In genomic region chr7:100854146-100854895, GRCh38 we compare ENCODE assay signal across 2 cellular contexts.
TF ChIP-seq lines count a peak whose summit lies in the region.

No MANE protein-coding gene starts in this region.

TF ChIP-seq in SK-N-SH, 30 proteins besides CTCF, POLR2A, EP300 and RAD21:
- TF ChIP-seq TCF12 (IDR thresholded peaks at IDR 0.05) (no peak), EZH2phosphoT487 (IDR thresholded peaks at IDR 0.05; ENCODE audit: borderline replicate concordance, low read depth) (no peak), RFX5 (IDR thresholded peaks at IDR 0.05; ENCODE audit: low read length) (no peak), YY1 (IDR thresholded peaks at IDR 0.05; ENCODE audit: low read depth) (no peak), GABPA (IDR thresholded peaks at IDR 0.05; ENCODE audit: low read depth) (no peak), MEF2A (IDR thresholded peaks at IDR 0.05; ENCODE audit: borderline replicate concordance, low read depth) (no peak), FOSL2 (IDR thresholded peaks at IDR 0.05; ENCODE audit: borderline replicate concordance, low read depth) (no peak), GATA2 (CRISPR knock-in tag; IDR thresholded peaks at IDR 0.05) (no peak), SMC3 (IDR thresholded peaks at IDR 0.05; ENCODE audit: low read depth, low read length) (no peak), CHD2 (IDR thresholded peaks at IDR 0.05; ENCODE audit: low read length, partially characterized antibody) (no peak), POLR2AphosphoS5 (IDR thresholded peaks at IDR 0.05; ENCODE audit: low read depth, low read length) (no peak), USF2 (IDR thresholded peaks at IDR 0.05; ENCODE audit: borderline replicate concordance, low read depth, low read length) (no peak), SIN3A (IDR thresholded peaks at IDR 0.05; ENCODE audit: borderline replicate concordance, low read depth, low read length) (no peak), FOXJ3 (CRISPR knock-in tag; IDR thresholded peaks at IDR 0.05) (no peak)
- TF ChIP-seq, protein P1, sequence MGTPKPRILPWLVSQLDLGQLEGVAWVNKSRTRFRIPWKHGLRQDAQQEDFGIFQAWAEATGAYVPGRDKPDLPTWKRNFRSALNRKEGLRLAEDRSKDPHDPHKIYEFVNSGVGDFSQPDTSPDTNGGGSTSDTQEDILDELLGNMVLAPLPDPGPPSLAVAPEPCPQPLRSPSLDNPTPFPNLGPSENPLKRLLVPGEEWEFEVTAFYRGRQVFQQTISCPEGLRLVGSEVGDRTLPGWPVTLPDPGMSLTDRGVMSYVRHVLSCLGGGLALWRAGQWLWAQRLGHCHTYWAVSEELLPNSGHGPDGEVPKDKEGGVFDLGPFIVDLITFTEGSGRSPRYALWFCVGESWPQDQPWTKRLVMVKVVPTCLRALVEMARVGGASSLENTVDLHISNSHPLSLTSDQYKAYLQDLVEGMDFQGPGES (IDR thresholded peaks at IDR 0.05; ENCODE audit: low read depth, low read length): no peak
- TF ChIP-seq, protein P2, sequence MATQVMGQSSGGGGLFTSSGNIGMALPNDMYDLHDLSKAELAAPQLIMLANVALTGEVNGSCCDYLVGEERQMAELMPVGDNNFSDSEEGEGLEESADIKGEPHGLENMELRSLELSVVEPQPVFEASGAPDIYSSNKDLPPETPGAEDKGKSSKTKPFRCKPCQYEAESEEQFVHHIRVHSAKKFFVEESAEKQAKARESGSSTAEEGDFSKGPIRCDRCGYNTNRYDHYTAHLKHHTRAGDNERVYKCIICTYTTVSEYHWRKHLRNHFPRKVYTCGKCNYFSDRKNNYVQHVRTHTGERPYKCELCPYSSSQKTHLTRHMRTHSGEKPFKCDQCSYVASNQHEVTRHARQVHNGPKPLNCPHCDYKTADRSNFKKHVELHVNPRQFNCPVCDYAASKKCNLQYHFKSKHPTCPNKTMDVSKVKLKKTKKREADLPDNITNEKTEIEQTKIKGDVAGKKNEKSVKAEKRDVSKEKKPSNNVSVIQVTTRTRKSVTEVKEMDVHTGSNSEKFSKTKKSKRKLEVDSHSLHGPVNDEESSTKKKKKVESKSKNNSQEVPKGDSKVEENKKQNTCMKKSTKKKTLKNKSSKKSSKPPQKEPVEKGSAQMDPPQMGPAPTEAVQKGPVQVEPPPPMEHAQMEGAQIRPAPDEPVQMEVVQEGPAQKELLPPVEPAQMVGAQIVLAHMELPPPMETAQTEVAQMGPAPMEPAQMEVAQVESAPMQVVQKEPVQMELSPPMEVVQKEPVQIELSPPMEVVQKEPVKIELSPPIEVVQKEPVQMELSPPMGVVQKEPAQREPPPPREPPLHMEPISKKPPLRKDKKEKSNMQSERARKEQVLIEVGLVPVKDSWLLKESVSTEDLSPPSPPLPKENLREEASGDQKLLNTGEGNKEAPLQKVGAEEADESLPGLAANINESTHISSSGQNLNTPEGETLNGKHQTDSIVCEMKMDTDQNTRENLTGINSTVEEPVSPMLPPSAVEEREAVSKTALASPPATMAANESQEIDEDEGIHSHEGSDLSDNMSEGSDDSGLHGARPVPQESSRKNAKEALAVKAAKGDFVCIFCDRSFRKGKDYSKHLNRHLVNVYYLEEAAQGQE (IDR thresholded peaks at IDR 0.05; ENCODE audit: low read depth, low read length): no peak
- TF ChIP-seq, protein P3, sequence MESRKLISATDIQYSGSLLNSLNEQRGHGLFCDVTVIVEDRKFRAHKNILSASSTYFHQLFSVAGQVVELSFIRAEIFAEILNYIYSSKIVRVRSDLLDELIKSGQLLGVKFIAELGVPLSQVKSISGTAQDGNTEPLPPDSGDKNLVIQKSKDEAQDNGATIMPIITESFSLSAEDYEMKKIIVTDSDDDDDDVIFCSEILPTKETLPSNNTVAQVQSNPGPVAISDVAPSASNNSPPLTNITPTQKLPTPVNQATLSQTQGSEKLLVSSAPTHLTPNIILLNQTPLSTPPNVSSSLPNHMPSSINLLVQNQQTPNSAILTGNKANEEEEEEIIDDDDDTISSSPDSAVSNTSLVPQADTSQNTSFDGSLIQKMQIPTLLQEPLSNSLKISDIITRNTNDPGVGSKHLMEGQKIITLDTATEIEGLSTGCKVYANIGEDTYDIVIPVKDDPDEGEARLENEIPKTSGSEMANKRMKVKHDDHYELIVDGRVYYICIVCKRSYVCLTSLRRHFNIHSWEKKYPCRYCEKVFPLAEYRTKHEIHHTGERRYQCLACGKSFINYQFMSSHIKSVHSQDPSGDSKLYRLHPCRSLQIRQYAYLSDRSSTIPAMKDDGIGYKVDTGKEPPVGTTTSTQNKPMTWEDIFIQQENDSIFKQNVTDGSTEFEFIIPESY (IDR thresholded peaks at IDR 0.05; ENCODE audit: borderline replicate concordance, low read depth): no peak
- TF ChIP-seq, protein P4, sequence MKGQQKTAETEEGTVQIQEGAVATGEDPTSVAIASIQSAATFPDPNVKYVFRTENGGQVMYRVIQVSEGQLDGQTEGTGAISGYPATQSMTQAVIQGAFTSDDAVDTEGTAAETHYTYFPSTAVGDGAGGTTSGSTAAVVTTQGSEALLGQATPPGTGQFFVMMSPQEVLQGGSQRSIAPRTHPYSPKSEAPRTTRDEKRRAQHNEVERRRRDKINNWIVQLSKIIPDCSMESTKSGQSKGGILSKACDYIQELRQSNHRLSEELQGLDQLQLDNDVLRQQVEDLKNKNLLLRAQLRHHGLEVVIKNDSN (IDR thresholded peaks at IDR 0.05; ENCODE audit: borderline replicate concordance, low read depth): no peak

TF ChIP-seq in SK-N-SH treated with all-trans-retinoic acid at 6 μM for 48 hours, 23 proteins besides CTCF, POLR2A, EP300 and RAD21:
- TF ChIP-seq, protein P5, sequence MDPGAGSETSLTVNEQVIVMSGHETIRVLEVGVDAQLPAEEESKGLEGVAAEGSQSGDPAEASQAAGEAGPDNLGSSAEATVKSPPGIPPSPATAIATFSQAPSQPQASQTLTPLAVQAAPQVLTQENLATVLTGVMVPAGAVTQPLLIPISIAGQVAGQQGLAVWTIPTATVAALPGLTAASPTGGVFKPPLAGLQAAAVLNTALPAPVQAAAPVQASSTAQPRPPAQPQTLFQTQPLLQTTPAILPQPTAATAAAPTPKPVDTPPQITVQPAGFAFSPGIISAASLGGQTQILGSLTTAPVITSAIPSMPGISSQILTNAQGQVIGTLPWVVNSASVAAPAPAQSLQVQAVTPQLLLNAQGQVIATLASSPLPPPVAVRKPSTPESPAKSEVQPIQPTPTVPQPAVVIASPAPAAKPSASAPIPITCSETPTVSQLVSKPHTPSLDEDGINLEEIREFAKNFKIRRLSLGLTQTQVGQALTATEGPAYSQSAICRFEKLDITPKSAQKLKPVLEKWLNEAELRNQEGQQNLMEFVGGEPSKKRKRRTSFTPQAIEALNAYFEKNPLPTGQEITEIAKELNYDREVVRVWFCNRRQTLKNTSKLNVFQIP (CRISPR knock-in tag; IDR thresholded peaks at IDR 0.05; ENCODE audit: borderline replicate concordance, low read depth): no peak
- TF ChIP-seq CSDC2 (CRISPR knock-in tag; IDR thresholded peaks at IDR 0.05) (no peak), ZNF565 (CRISPR knock-in tag; conservative IDR thresholded peaks at IDR 0.05; ENCODE audit: low read depth) (no peak), ZFP3 (CRISPR knock-in tag; IDR thresholded peaks at IDR 0.05) (no peak), TSHZ2 (CRISPR knock-in tag; IDR thresholded peaks at IDR 0.05) (no peak), PPARA (CRISPR knock-in tag; IDR thresholded peaks at IDR 0.05; ENCODE audit: borderline replicate concordance) (no peak), TOX (CRISPR knock-in tag; IDR thresholded peaks at IDR 0.05; ENCODE audit: borderline replicate concordance) (no peak), GLIS3 (CRISPR knock-in tag; IDR thresholded peaks at IDR 0.05) (no peak), ZNF70 (CRISPR knock-in tag; IDR thresholded peaks at IDR 0.05) (no peak), ZC3H10 (CRISPR knock-in tag; IDR thresholded peaks at IDR 0.05) (no peak), CREB5 (CRISPR knock-in tag; IDR thresholded peaks at IDR 0.05; ENCODE audit: low read depth) (no peak), ZNF8 (CRISPR knock-in tag; IDR thresholded peaks at IDR 0.05) (no peak), ARNTL (CRISPR knock-in tag; IDR thresholded peaks at IDR 0.05; ENCODE audit: borderline replicate concordance, low read depth) (no peak), SNAI2 (CRISPR knock-in tag; IDR thresholded peaks at IDR 0.05) (no peak), PATZ1 (CRISPR knock-in tag; IDR thresholded peaks at IDR 0.05; ENCODE audit: borderline replicate concordance) (no peak), TCF4 (CRISPR knock-in tag; IDR thresholded peaks at IDR 0.05; ENCODE audit: borderline replicate concordance) (no peak), ESRRG (CRISPR knock-in tag; IDR thresholded peaks at IDR 0.05) (no peak)
- TF ChIP-seq, protein P6, sequence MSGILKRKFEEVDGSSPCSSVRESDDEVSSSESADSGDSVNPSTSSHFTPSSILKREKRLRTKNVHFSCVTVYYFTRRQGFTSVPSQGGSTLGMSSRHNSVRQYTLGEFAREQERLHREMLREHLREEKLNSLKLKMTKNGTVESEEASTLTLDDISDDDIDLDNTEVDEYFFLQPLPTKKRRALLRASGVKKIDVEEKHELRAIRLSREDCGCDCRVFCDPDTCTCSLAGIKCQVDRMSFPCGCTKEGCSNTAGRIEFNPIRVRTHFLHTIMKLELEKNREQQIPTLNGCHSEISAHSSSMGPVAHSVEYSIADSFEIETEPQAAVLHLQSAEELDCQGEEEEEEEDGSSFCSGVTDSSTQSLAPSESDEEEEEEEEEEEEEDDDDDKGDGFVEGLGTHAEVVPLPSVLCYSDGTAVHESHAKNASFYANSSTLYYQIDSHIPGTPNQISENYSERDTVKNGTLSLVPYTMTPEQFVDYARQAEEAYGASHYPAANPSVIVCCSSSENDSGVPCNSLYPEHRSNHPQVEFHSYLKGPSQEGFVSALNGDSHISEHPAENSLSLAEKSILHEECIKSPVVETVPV (CRISPR knock-in tag; IDR thresholded peaks at IDR 0.05): no peak
